In the genomic region with DNA sequence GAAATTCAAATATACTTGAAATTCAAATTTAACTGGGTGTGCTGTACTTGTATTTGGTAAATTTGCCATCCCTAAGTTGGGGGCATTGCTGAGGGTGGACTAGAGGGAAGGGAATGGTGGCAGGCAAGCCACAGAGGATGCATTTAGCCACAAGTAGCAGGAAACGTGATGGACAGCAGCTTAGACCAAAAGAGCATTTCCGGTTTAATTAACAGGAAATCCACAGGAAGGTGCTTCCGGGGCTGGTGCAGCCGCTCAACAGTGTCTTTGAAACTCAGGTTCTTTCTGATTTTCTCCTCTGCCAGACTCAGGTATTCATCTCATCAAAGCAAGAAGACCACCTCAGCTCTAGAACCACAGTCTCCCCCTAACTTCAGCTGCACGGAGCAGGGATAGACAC, we compare ENCODE assay signal across 10 cellular contexts.
DNase-seq lines count a peak whose midpoint lies in the region; ATAC-seq lines count a peak whose summit lies in the region.
"Had no signal": no experiment of that assay in that cellular context is flagged by ENCODE, and none has a peak within 500 bp of the region (broad histone marks: within the 10 kb centered on the region; RNA-seq: fewer than 3 reads in every experiment).

No MANE protein-coding gene starts in this region.

- peak; percentile 41 for ATAC-seq in HG03060 (IDR thresholded peaks at IDR 0.05; ENCODE audit: low read depth, unreplicated experiment)
- ATAC-seq: PC-3 had no signal

- peaks cover 10% of the 10 kb centered on the region for H3K36me3 Mint-ChIP-seq in T-helper 2 cell treated with Interferon-gamma antibody and Interleukin-4, amounts not matched to agents 5 μg/mL and 100 μg/mL, for 36 hours (ENCODE audit: low read depth)

- DNase-seq in NCI-H82 (lab: John Stamatoyannopoulos, UW) = peak; percentile 18
- DNase-seq in NCI-H82 treated with DMSO at 0.1 percent for 48 hours (lab: John Stamatoyannopoulos, UW; ENCODE audit: unreplicated experiment) = no peak
- peak; percentile 21 for DNase-seq in T-helper 2 cell treated with Interferon-gamma antibody and Interleukin-4, amounts not matched to agents 5 μg/mL and 100 μg/mL, for 36 hours (ENCODE audit: low spot score)
- DNase-seq in stimulated activated CD4-positive, alpha-beta T cell treated with anti-CD3 and anti-CD28 coated beads, Interleukin-2, amount 100 ng/mL, for 4 hours (ENCODE audit: low read depth) = peak; percentile 7
- no peak for DNase-seq in NCI-H187 treated with DMSO at 0.1 percent for 48 hours (lab: John Stamatoyannopoulos, UW)
- DNase-seq in NCI-H2227 (lab: John Stamatoyannopoulos, UW; ENCODE audit: unreplicated experiment) = no peak
- no peak for DNase-seq in NCI-H146 (lab: John Stamatoyannopoulos, UW)
- DNase-seq: H7, PC-3 had no signal

- peak overlapping the region; percentile 83 for H3K4me3 Mint-ChIP-seq in T-helper 2 cell treated with Interferon-gamma antibody and Interleukin-4, amounts not matched to agents 5 μg/mL and 100 μg/mL, for 36 hours

- H3K9me3 Mint-ChIP-seq in T-helper 2 cell treated with Interferon-gamma antibody and Interleukin-4, amounts not matched to agents 5 μg/mL and 100 μg/mL, for 36 hours = peaks cover 18% of the 10 kb centered on the region

- H3K27me3 Mint-ChIP-seq in T-helper 2 cell treated with Interferon-gamma antibody and Interleukin-4, amounts not matched to agents 5 μg/mL and 100 μg/mL, for 36 hours (ENCODE audit: low read depth) = peaks cover 14% of the 10 kb centered on the region

- peaks cover 23% of the 10 kb centered on the region for H3K4me1 Mint-ChIP-seq in T-helper 2 cell treated with Interferon-gamma antibody and Interleukin-4, amounts not matched to agents 5 μg/mL and 100 μg/mL, for 36 hours (ENCODE audit: low read depth)

- peak overlapping the region; percentile 86 for H3K27ac Mint-ChIP-seq in T-helper 2 cell treated with Interferon-gamma antibody and Interleukin-4, amounts not matched to agents 5 μg/mL and 100 μg/mL, for 36 hours

Comparison
In these comparisons a context has a peak if more than half of its experiments do, and no peak if none do; other contexts are left out.
1. DNase-seq: peak in NCI-H82 (single experiment), T-helper 2 cell treated with Interferon-gamma antibody and Interleukin-4, amounts not matched to agents 5 μg/mL and 100 μg/mL, for 36 hours (single experiment) and stimulated activated CD4-positive, alpha-beta T cell treated with anti-CD3 and anti-CD28 coated beads, Interleukin-2, amount 100 ng/mL, for 4 hours (single experiment); none in NCI-H82 treated with DMSO at 0.1 percent for 48 hours (single experiment), NCI-H187 treated with DMSO at 0.1 percent for 48 hours (single experiment), NCI-H2227 (single experiment) and NCI-H146 (single experiment).